Comparison of ENCODE assay signal across 26 cellular contexts in the genomic region with DNA sequence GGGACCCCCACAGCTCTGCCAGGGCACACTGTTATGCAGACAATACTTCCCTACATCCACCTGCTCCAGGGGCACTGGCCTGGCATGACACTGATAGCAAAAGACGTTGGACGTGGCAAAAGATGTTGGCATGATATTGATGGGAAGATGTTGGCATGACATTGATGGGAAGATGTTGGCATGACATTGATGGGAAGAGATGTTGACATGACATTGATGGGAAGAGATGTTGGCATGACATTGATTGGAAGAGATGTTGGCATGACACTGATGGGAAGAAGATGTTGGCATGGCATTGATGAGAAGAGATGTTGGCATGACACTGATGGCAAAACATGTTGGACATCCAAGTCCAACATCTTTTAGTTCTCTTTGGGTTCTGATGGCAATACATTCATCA. TPM values are rescaled to one million over a fixed set of nuclear protein-coding genes. Genes with fewer than 3 reads are reported as not detected.
"Had no signal": no experiment of that assay in that cellular context is flagged by ENCODE, and none has a peak within 500 bp of the region (broad histone marks: within the 10 kb centered on the region; RNA-seq: fewer than 3 reads in every experiment).

No MANE protein-coding gene starts in this region.

- H3K4me1 Mint-ChIP-seq: mesothelial cell of epicardium, neural crest cell had no signal

- FAIRE-seq: islet of Langerhans, kidney, pancreas had no signal

- ATAC-seq: naive thymus-derived CD4-positive, alpha-beta T cell; natural killer cell treated with Interleukin-12 subunit alpha and Interleukin-12 subunit beta and Interleukin-15 and Interleukin-18, amount 100 ng/mL, for 72 hours; pancreas; right cardiac atrium; sciatic nerve; upper lobe of right lung had no signal

- H3K4me3 Mint-ChIP-seq: immature natural killer cell; mesothelial cell of epicardium; natural killer cell treated with Interleukin-12 subunit alpha and Interleukin-12 subunit beta and Interleukin-15 and Interleukin-18, amount 100 ng/mL, for 72 hours; neural crest cell; stimulated activated naive CD8-positive, alpha-beta T cell treated with anti-CD3 and anti-CD28 coated beads, Interleukin-15, Interleukin-2, amounts not matched to agents 100 ng/mL and 50 ng/mL, for 24 hours had no signal

- H3K36me3 Mint-ChIP-seq: immature natural killer cell; mesothelial cell of epicardium; natural killer cell treated with Interleukin-12 subunit alpha and Interleukin-12 subunit beta and Interleukin-15 and Interleukin-18, amount 100 ng/mL, for 72 hours had no signal

- DNase-seq: hypothalamus; immature natural killer cell; kidney; left ventricle myocardium inferior; mesendoderm; naive thymus-derived CD4-positive, alpha-beta T cell; nucleus accumbens; posterior cingulate gyrus; retina; stimulated activated CD4-positive, alpha-beta T cell treated with anti-CD3 and anti-CD28 coated beads, Interleukin-12 subunit alpha, Interleukin-12 subunit beta, amount 100 ng/mL, for 4 hours; stimulated activated CD4-positive, alpha-beta T cell treated with anti-CD3 and anti-CD28 coated beads, Interleukin-15, amount 100 ng/mL, for 24 hours; stimulated activated CD4-positive, alpha-beta T cell treated with anti-CD3 and anti-CD28 coated beads, Interleukin-2, amount 100 ng/mL, for 24 hours; stimulated activated CD4-positive, alpha-beta T cell treated with anti-CD3 and anti-CD28 coated beads, Interleukin-4, amount 100 ng/mL, for 1 hour; stimulated activated naive CD4-positive, alpha-beta T cell; tibial artery; trophoblast cell; upper lobe of right lung; uterus had no signal

- H3K27me3 Mint-ChIP-seq: natural killer cell treated with Interleukin-12 subunit alpha and Interleukin-12 subunit beta and Interleukin-15 and Interleukin-18, amount 100 ng/mL, for 72 hours had no signal

- H3K27ac Mint-ChIP-seq: mesothelial cell of epicardium; natural killer cell treated with Interleukin-12 subunit alpha and Interleukin-12 subunit beta and Interleukin-15 and Interleukin-18, amount 100 ng/mL, for 72 hours; stimulated activated naive CD8-positive, alpha-beta T cell treated with anti-CD3 and anti-CD28 coated beads, Interleukin-15, Interleukin-2, amounts not matched to agents 100 ng/mL and 50 ng/mL, for 24 hours had no signal

- H3K9me3 Mint-ChIP-seq: immature natural killer cell; mesothelial cell of epicardium; natural killer cell treated with Interleukin-12 subunit alpha and Interleukin-12 subunit beta and Interleukin-15 and Interleukin-18, amount 100 ng/mL, for 72 hours; neural crest cell; stimulated activated naive CD8-positive, alpha-beta T cell treated with anti-CD3 and anti-CD28 coated beads, Interleukin-15, Interleukin-2, amounts not matched to agents 100 ng/mL and 50 ng/mL, for 24 hours had no signal

RNA-seq across cellular contexts. Expression of a gene that starts 11.4 kb away (rescaled TPM):
- total RNA-seq: left ventricle myocardium inferior, neural crest cell had no signal
